ENCODE assay signal across 12 cellular contexts in the genomic region with DNA sequence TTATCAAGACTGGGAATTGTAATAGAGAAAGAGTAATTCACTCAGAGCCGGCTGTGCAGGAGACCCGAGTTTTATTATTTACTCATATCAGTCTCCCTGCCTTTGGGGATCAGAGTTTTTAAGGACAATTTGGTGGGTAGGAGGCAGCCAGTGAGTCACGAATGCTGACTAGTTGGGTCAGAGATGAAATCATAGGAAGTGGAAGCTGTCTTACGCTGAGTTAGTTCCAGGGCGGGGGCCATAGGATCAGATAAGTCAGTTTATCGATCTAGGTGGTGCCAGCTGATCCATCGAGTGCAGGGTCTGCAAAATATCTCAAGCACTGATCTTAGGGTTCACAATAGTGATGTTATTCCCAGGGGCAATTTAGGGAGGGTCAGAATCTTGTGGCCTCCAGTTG. TPM values are rescaled to one million over a fixed set of nuclear protein-coding genes. Genes with fewer than 3 reads are reported as not detected.
DNase-seq lines count a peak whose midpoint lies in the region; ATAC-seq and TF ChIP-seq lines count a peak whose summit lies in the region.
"Had no signal": no experiment of that assay in that cellular context is flagged by ENCODE, and none has a peak within 500 bp of the region (broad histone marks: within the 10 kb centered on the region; RNA-seq: fewer than 3 reads in every experiment).

No MANE protein-coding gene starts in this region.

- peak; percentile 90 for ATAC-seq in PC-3

- TF ChIP-seq POLR2A in ovary (IDR thresholded peaks at IDR 0.05): no peak

- POLR2A ChIA-PET in PC-3 (lab: Charles Lee; ENCODE audit: unreplicated experiment): no interaction called here

- no peaks in the 10 kb centered on the region for H4K20me1 ChIP-seq in PC-3 (ENCODE audit: low read length)
- no peaks in the 10 kb centered on the region for H4K20me1 ChIP-seq in osteoblast (ENCODE audit: insufficient read depth, low read length)

- no peaks in the 10 kb centered on the region for H3K79me2 ChIP-seq in PC-3 (ENCODE audit: low read length)
- no peaks in the 10 kb centered on the region for H3K79me2 ChIP-seq in osteoblast (ENCODE audit: insufficient read depth, low read length)

- H3K36me3 ChIP-seq in PC-3 (ENCODE audit: low read depth, low read length) (no peaks in the 10 kb centered on the region), osteoblast (ENCODE audit: insufficient read depth, low read length) (no peaks in the 10 kb centered on the region), ovary (no peaks in the 10 kb centered on the region)
- H3K36me3 ChIP-seq: spleen had no signal

- no peak overlapping the region for H3K9ac ChIP-seq in PC-3 (ENCODE audit: low read length)

- WGBS in ovary, 3 donors: 63 to 73% (median 70%) methylated on average over 7 of the region's 7 CpGs

- H3K9me3 ChIP-seq in PC-3 (ENCODE audit: low read length) (no peaks in the 10 kb centered on the region), osteoblast (ENCODE audit: low read depth, low read length) (no peaks in the 10 kb centered on the region), ovary (no peaks in the 10 kb centered on the region)
- H3K9me3 ChIP-seq: spleen had no signal

- no peak for TF ChIP-seq EP300 in ovary (IDR thresholded peaks at IDR 0.05)

- no TSS peak for BruUV-seq in PC-3 (replicated peaks; lab: Mats Ljungman, UMichigan)

- H3K27me3 ChIP-seq in PC-3 (ENCODE audit: low read length) (no peaks in the 10 kb centered on the region), osteoblast (ENCODE audit: insufficient read depth, low read length) (no peaks in the 10 kb centered on the region), ovary (no peaks in the 10 kb centered on the region)

- H3K4me2 ChIP-seq in PC-3 (ENCODE audit: low read length) (peak overlapping the region; percentile 77), osteoblast (ENCODE audit: insufficient read depth, low read length) (peak overlapping the region; percentile 68)

- H3K27ac ChIP-seq in PC-3 (ENCODE audit: low read length): peak overlapping the region; percentile 61
- peak overlapping the region; percentile 53 for H3K27ac ChIP-seq in osteoblast (ENCODE audit: low read depth, low read length)
- no peak overlapping the region for H3K27ac ChIP-seq in ovary
- H3K27ac ChIP-seq: spleen had no signal

- CTCF ChIA-PET in PC-3 (lab: Charles Lee): interaction anchor here (1.0 to 1.3 kb wide), 2 partner anchors 13 to 50 kb away, joined by 3 to 10 read pairs; partner anchors contain the start of genes CNTROB and TRAPPC1

- H3K4me1 ChIP-seq in PC-3 (ENCODE audit: insufficient read depth, low read length) (peaks cover 12% of the 10 kb centered on the region), osteoblast (ENCODE audit: insufficient read depth, low read length) (peaks cover 20% of the 10 kb centered on the region), ovary (ENCODE audit: insufficient read depth) (no peaks in the 10 kb centered on the region)
- H3K4me1 ChIP-seq: spleen had no signal

- TF ChIP-seq CTCF in PC-3 (conservative IDR thresholded peaks at IDR 0.05; ENCODE audit: low read depth, low read length) (no peak), osteoblast (IDR thresholded peaks at IDR 0.05; ENCODE audit: extremely low read depth, low read depth, low read length) (no peak), ovary (IDR thresholded peaks at IDR 0.05) (no peak)

- DNase-seq in ELR (ENCODE audit: low read depth) (peak; percentile 88), PC-3 (peak; percentile 73), dermis blood vessel endothelial cell (peak; percentile 49), osteoblast (ENCODE audit: insufficient read length, low spot score, missing footprints) (peak; percentile 87), NCI-H2029 treated with DMSO at 0.1 percent for 48 hours (lab: John Stamatoyannopoulos, UW) (no peak), head of caudate nucleus (no peak), NCI-H2227 treated with DMSO at 0.1 percent for 48 hours (lab: John Stamatoyannopoulos, UW) (no peak), ovary (no peak)
- DNase-seq: activated T-cell treated with anti-CD3 and anti-CD28 coated beads, Interleukin-2, amount 50 U/mL, for 24 hours; aorta; naive B cell; spleen had no signal

- H3K9me2 ChIP-seq in PC-3 (replicated peaks; ENCODE audit: low read length): no peaks in the 10 kb centered on the region

- no peaks in the 10 kb centered on the region for H3F3A ChIP-seq in PC-3 (ENCODE audit: low read length, unreplicated experiment)

- peak overlapping the region; percentile 57 for H2AFZ ChIP-seq in PC-3 (ENCODE audit: low read length)
- H2AFZ ChIP-seq in osteoblast (ENCODE audit: low read length): peak overlapping the region; percentile 71

- intact Hi-C loops in PC-3 (cut with micrococcal nuclease) (loop anchor here (5.0 kb wide), 1 partner anchor 50 kb away; the partner anchor contains the start of genes CNTROB and TRAPPC1), head of caudate nucleus (cut with DNase I) (no loop called here), ovary (cut with DNase I) (loop anchor here (10.0 kb wide), 5 partner anchors 57 to 247 kb away; partner anchors contain the start of gene KCNAB3 (in 1 of the 4))

- H3K4me3 ChIP-seq in PC-3 (ENCODE audit: low read length) (peak overlapping the region; percentile 44), osteoblast (ENCODE audit: insufficient read depth, low read length) (peak overlapping the region; percentile 42), ovary (no peak overlapping the region)
- H3K4me3 ChIP-seq: spleen had no signal

RNA-seq across cellular contexts. Expression of gene GUCY2D, which starts 20.2 kb away (rescaled TPM):
- 0.12 TPM in 1 of 2 replicates, not detected in the other for total RNA-seq in PC-3 (2014; rRNA removed)
- not detected in 2 replicates for total RNA-seq in dermis blood vessel endothelial cell
- not detected in 2 replicates for total RNA-seq in osteoblast
- total RNA-seq in ovary: under 1 TPM in 2 of 7 donors, not detected in 5; 0.05 to 0.42 TPM
- polyA plus RNA-seq in ovary: under 1 TPM in 1 of 2 donors, not detected in 1; 0.10 TPM
- total RNA-seq: aorta had no signal
- polyA plus RNA-seq: aorta had no signal

RNA-seq across cellular contexts. Expression of gene CNTROB, which starts 50.2 kb away (rescaled TPM):
- 27.5 and 40.5 TPM in 2 replicates for total RNA-seq in PC-3 (2014; rRNA removed)
- 17.4 and 21.8 TPM in 2 replicates for total RNA-seq in dermis blood vessel endothelial cell
- total RNA-seq in osteoblast: 20.6 and 21.5 TPM in 2 replicates
- total RNA-seq in ovary: 10 to 100 TPM; 15.0 to 27.3 (median 25.9) TPM
- polyA plus RNA-seq in ovary: 10 to 100 TPM; 24.3 to 25.3 TPM

RNA-seq across cellular contexts. Expression of gene TRAPPC1, which starts 50.4 kb away (rescaled TPM):
- total RNA-seq in PC-3 (2014; rRNA removed): 26.4 and 30.5 TPM in 2 replicates
- 46.1 and 67.5 TPM in 2 replicates for total RNA-seq in dermis blood vessel endothelial cell
- 26.1 and 27.4 TPM in 2 replicates for total RNA-seq in osteoblast
- total RNA-seq in ovary: 10 to 100 TPM; 27.5 to 94.3 (median 74.0) TPM
- polyA plus RNA-seq in ovary: 100 to 1,000 TPM in 1 of 2 donors, 10 to 100 TPM in 1; 77.5 to 238 TPM

RNA-seq across cellular contexts. Expression of gene KCNAB3, which starts 52.5 kb away (rescaled TPM):
- total RNA-seq in PC-3 (2014; rRNA removed) (0.26 and 0.75 TPM in 2 replicates), dermis blood vessel endothelial cell (0.05 and 0.68 TPM in 2 replicates), osteoblast (under 0.01 and 0.29 TPM in 2 replicates), ovary (1 to 10 TPM in 5 of 7 donors, under 1 TPM in 2; 0.48 to 5.9 (median 2.2) TPM)
- 1 to 10 TPM; 1.9 to 3.9 TPM for polyA plus RNA-seq in ovary

RNA-seq across cellular contexts. Expression of gene ALOX15B, which starts 56.7 kb away (rescaled TPM):
- not detected in 2 replicates for total RNA-seq in PC-3 (2014; rRNA removed)
- not detected in 2 replicates for total RNA-seq in dermis blood vessel endothelial cell
- total RNA-seq in osteoblast: under 0.01 TPM in 2 replicates
- 10 to 100 TPM in 1 of 7 donors, 1 to 10 TPM in 1, under 1 TPM in 4, not detected in 1; 0.23 to 14.9 (median 0.78) TPM for total RNA-seq in ovary
- under 1 TPM; 0.25 to 0.88 TPM for polyA plus RNA-seq in ovary

Comparison
In these comparisons a context has a peak if more than half of its experiments do, and no peak if none do; other contexts are left out.
1. DNase-seq: peak in ELR (single experiment), PC-3 (single experiment), dermis blood vessel endothelial cell (single experiment) and osteoblast (single experiment); none in NCI-H2029 treated with DMSO at 0.1 percent for 48 hours (single experiment), head of caudate nucleus (0 of 42), NCI-H2227 treated with DMSO at 0.1 percent for 48 hours (single experiment) and ovary (0 of 5).
2. H3K27ac ChIP-seq: peak in PC-3 (single experiment) and osteoblast (single experiment); none in ovary (0 of 2).